In the genomic region with DNA sequence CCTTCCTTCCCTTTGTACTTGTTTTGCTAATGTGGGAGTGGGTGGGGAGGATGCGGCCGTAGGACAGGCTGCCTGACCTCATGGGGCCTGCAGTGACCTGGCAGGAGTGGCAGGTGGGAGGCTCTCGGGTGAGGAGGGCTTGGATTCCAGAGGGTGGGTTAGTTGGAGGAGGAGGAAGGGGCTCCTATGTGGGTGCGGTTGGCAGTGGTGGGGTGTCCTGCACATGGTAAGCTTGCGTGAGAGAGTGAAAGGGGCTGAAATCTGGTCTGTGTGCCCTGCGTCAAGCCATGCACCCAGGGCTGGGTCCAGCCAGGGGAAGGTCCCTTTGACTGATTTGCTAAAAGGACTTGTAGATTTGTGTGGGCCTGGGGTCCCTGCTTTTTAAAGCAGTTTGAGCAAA, we compare ENCODE assay signal across 18 cellular contexts.
"Had no signal": no experiment of that assay in that cellular context is flagged by ENCODE, and none has a peak within 500 bp of the region (broad histone marks: within the 10 kb centered on the region; RNA-seq: fewer than 3 reads in every experiment).

No MANE protein-coding gene starts in this region.

- H3K36me3 ChIP-seq: breast epithelium had no signal

- H3K4me1 ChIP-seq: adrenal gland, breast epithelium, gastroesophageal sphincter, heart left ventricle, stomach had no signal

- H3K9me3 ChIP-seq: adrenal gland, breast epithelium, gastroesophageal sphincter, heart left ventricle, neutrophil, stomach had no signal

- DNase-seq: activated gamma-delta T cell; activated T-cell treated with anti-CD3 and anti-CD28 coated beads, Interleukin-2, amount 50 U/mL, for 48 hours; adrenal gland; effector CD4-positive, alpha-beta T cell; heart left ventricle; kidney glomerular epithelial cell; left ventricle myocardium superior; stimulated activated CD4-positive, alpha-beta T cell treated with anti-CD3 and anti-CD28 coated beads, Interleukin-4, amount 100 ng/mL, for 1 hour; stomach; T-helper 1 cell; T1000 had no signal

- H3K27ac Mint-ChIP-seq: type B pancreatic cell had no signal

- H3K9me3 Mint-ChIP-seq: activated naive CD4-positive, alpha-beta T cell treated with anti-CD3 and anti-CD28 coated beads, Interleukin-2, amount 50 U/mL, for 72 hours; type B pancreatic cell had no signal

- H3K27me3 Mint-ChIP-seq: type B pancreatic cell had no signal

- FAIRE-seq: astrocyte had no signal

- H3K4me3 Mint-ChIP-seq: type B pancreatic cell had no signal

- H3K4me3 ChIP-seq: adrenal gland, breast epithelium, gastroesophageal sphincter, heart left ventricle, smooth muscle cell, stomach had no signal

- H3K27ac ChIP-seq: adrenal gland, gastroesophageal sphincter, heart left ventricle, neutrophil, stomach had no signal
